8 cellular contexts compared by ENCODE assay signal in the genomic region with DNA sequence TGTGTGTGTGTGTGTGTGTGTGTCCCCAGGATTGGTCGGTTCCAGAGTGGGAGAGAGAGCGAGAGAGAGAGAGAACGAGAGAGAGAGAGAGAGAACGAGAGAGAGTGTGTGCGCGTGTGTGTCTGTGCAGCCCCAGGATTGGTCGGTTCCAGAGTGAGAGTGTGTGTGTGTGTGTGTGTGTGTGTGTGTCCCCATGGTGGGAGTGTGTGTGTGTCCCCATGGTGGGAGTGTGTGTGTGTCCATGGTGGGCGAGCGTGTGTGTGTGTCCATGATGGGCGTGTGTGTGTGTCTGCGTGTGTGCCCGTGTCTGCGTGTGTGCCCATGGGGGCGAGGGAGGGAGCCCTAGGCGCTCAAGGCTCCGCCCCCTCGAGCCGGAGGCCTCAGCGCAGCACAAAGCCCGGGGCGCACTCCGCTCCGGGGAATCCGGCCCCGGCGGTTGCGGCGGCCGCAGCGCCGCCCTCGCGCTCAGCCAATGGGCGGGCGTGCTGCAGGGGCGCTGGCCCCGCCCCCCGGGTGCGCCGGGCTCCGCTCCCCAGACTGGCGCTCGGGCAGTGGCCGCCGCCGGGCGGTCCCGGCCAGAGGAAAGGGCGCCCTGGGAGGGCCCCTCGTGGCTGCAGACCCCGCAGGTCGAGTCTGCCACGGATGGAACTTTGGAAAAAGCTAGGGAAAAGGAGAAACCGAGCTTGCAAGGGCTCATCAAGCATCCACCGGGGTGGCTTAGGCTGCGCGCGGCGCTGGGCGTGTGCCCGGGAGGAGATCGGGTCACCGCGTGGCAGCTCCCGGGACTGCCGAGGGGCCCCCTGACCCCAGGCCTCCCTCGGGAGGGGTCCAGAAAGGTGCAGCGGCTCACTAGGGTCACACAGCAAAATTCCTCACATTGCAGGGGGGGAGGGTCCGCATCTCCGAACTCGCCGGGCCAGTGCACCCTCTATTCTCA.
A peak's percentile ranks its signal among the peaks of the same experiment; 100 is the strongest.
DNase-seq lines count a peak whose midpoint lies in the region; ATAC-seq and TF ChIP-seq lines count a peak whose summit lies in the region.

No MANE protein-coding gene starts in this region.

- no peaks in the 10 kb centered on the region for H3K36me3 Mint-ChIP-seq in activated naive CD4-positive, alpha-beta T cell treated with anti-CD3 and anti-CD28 coated beads for 36 hours (ENCODE audit: low read depth)

- H3K27me3 Mint-ChIP-seq in activated naive CD4-positive, alpha-beta T cell treated with anti-CD3 and anti-CD28 coated beads for 36 hours (ENCODE audit: low read depth) = peaks cover 5% of the 10 kb centered on the region

- peak; percentile 92 for DNase-seq in GDM1 (lab: John Stamatoyannopoulos, UW)
- DNase-seq in GOT3 (lab: John Stamatoyannopoulos, UW) = peak; percentile 87
- DNase-seq in LNCaP clone FGC (ENCODE audit: low read depth) = peak; percentile 80
- DNase-seq in SJSA1 (ENCODE audit: low read depth in 1 of 2, low spot score in 2 of 2) = peak; percentile 63 to 72
- peak; percentile 90 for DNase-seq in activated naive CD4-positive, alpha-beta T cell treated with anti-CD3 and anti-CD28 coated beads for 36 hours

- intact Hi-C loops in activated naive CD4-positive, alpha-beta T cell treated with anti-CD3 and anti-CD28 coated beads for 36 hours (cut with micrococcal nuclease) = loop anchor here (1.0 to 5.0 kb wide), 2 partner anchors 96 to 1124 kb away; a partner anchor contains a TSS

- H3K27ac Mint-ChIP-seq in activated naive CD4-positive, alpha-beta T cell treated with anti-CD3 and anti-CD28 coated beads for 36 hours = peak overlapping the region; percentile 84

- H3K4me3 Mint-ChIP-seq in activated naive CD4-positive, alpha-beta T cell treated with anti-CD3 and anti-CD28 coated beads for 36 hours = peak overlapping the region; percentile 77

- ATAC-seq in gastroesophageal sphincter = peak; percentile 93

- peak; percentile 45 to 54 for TF ChIP-seq POLR2A in gastroesophageal sphincter (IDR thresholded peaks at IDR 0.05)

- CTCF ChIA-PET in activated naive CD4-positive, alpha-beta T cell treated with anti-CD3 and anti-CD28 coated beads for 36 hours (lab: Charles Lee) = interaction anchor here (0.7 kb wide), 1 partner anchor 101 kb away, joined by 3 read pairs; no protein-coding TSS in a partner anchor

- H3K9me3 Mint-ChIP-seq in activated naive CD4-positive, alpha-beta T cell treated with anti-CD3 and anti-CD28 coated beads for 36 hours = no peaks in the 10 kb centered on the region

- no peak for TF ChIP-seq EP300 in gastroesophageal sphincter (IDR thresholded peaks at IDR 0.05)

- H3K27ac ChIP-seq in SJSA1 (no peak overlapping the region), gastroesophageal sphincter (peak overlapping the region; percentile 48 to 96 (median 88)), neutrophil (peak overlapping the region; percentile 41), subcutaneous abdominal adipose tissue (ENCODE audit: low read depth, low read length) (peak overlapping the region; percentile 97)

- H3K9me3 ChIP-seq in SJSA1 (replicated peaks) = 0 out of 2 replicates have a peak, but pooled peaks cover 3% of the 10 kb centered on the region
- no peaks in the 10 kb centered on the region for H3K9me3 ChIP-seq in gastroesophageal sphincter
- no peaks in the 10 kb centered on the region for H3K9me3 ChIP-seq in neutrophil
- no peaks in the 10 kb centered on the region for H3K9me3 ChIP-seq in subcutaneous abdominal adipose tissue (ENCODE audit: control insufficient read depth in 5 of 5, low read length in 5 of 5)

- TF ChIP-seq CTCF in LNCaP clone FGC (IDR thresholded peaks at IDR 0.05; ENCODE audit: control insufficient read depth, extremely low read depth, insufficient read depth) (no peak), gastroesophageal sphincter (IDR thresholded peaks at IDR 0.05) (peak in 3 of 4 experiments; percentile 37 to 65 (median 50)), neutrophil (IDR thresholded peaks at IDR 0.05) (peak; percentile 35)

- H3K9ac ChIP-seq in subcutaneous abdominal adipose tissue (ENCODE audit: low read length in 5 of 5) = peak overlapping the region in 4 of 5 donors; percentile 69 to 80 (median 78)

- H3K4me1 ChIP-seq in SJSA1 (replicated peaks) (peaks cover 7% of the 10 kb centered on the region), gastroesophageal sphincter (peaks cover 0 to 31% (median 7%) of the 10 kb centered on the region in 3 donors), neutrophil (ENCODE audit: control insufficient read depth in 1 of 2, insufficient read depth in 1 of 2, low read depth in 1 of 2, low read length in 1 of 2) (peaks cover 16 to 19% of the 10 kb centered on the region in 2 experiments), subcutaneous abdominal adipose tissue (ENCODE audit: control insufficient read depth in 5 of 5, insufficient read depth in 5 of 5, low read length in 5 of 5) (peaks cover 3 to 20% (median 20%) of the 10 kb centered on the region in 5 donors)

- H3K27me3 ChIP-seq in SJSA1 (replicated peaks) = no peaks in the 10 kb centered on the region
- no peaks in the 10 kb centered on the region for H3K27me3 ChIP-seq in gastroesophageal sphincter
- peaks cover 10% of the 10 kb centered on the region for H3K27me3 ChIP-seq in neutrophil
- no peaks in the 10 kb centered on the region for H3K27me3 ChIP-seq in subcutaneous abdominal adipose tissue (ENCODE audit: control insufficient read depth in 5 of 5, insufficient read depth in 4 of 5, low read length in 5 of 5)

- H3K36me3 ChIP-seq in SJSA1 = no peaks in the 10 kb centered on the region
- H3K36me3 ChIP-seq in gastroesophageal sphincter = no peaks in the 10 kb centered on the region
- H3K36me3 ChIP-seq in neutrophil = no peaks in the 10 kb centered on the region
- H3K36me3 ChIP-seq in subcutaneous abdominal adipose tissue (ENCODE audit: control insufficient read depth in 5 of 5, insufficient read depth in 5 of 5, low read length in 5 of 5) = no peaks in the 10 kb centered on the region

- H3K4me3 ChIP-seq in LNCaP clone FGC (ENCODE audit: low read depth, low read length) (peak overlapping the region; percentile 79), SJSA1 (peak overlapping the region; percentile 39), gastroesophageal sphincter (peak overlapping the region; percentile 45 to 75), neutrophil (ENCODE audit: low read depth in 1 of 2, low read length in 1 of 2) (peak overlapping the region; percentile 70 to 80), subcutaneous abdominal adipose tissue (ENCODE audit: low read depth in 1 of 5, low read length in 5 of 5) (peak overlapping the region; percentile 78 to 91 (median 83))

- WGBS in gastroesophageal sphincter (ENCODE audit: low coverage in 1 of 2), 2 donors = 0% methylated on average over 8 to 14 of the region's 72 CpGs

- peaks cover 7% of the 10 kb centered on the region for H3K4me1 Mint-ChIP-seq in activated naive CD4-positive, alpha-beta T cell treated with anti-CD3 and anti-CD28 coated beads for 36 hours (ENCODE audit: low read depth)
